1 cellular context compared by ENCODE assay signal in genomic region chr15:25856059-25856458, GRCh38. TPM values are rescaled to one million over a fixed set of nuclear protein-coding genes. Genes with fewer than 3 reads are reported as not detected.
"Had no signal": no experiment of that assay in that cellular context is flagged by ENCODE, and none has a peak within 500 bp of the region (broad histone marks: within the 10 kb centered on the region; RNA-seq: fewer than 3 reads in every experiment).

No MANE protein-coding gene starts in this region.

RNA-seq across cellular contexts. Expression of gene ATP10A, which starts 7.1 kb away (rescaled TPM):
- total RNA-seq: lung microvascular endothelial cell had no signal
